ENCODE assay signal across 17 cellular contexts in genomic region chr21:46540087-46540710, GRCh38.
A peak's percentile ranks its signal among the peaks of the same experiment; 100 is the strongest.
DNase-seq lines count a peak whose midpoint lies in the region; ATAC-seq and TF ChIP-seq lines count a peak whose summit lies in the region.
"Had no signal": no experiment of that assay in that cellular context is flagged by ENCODE, and none has a peak within 500 bp of the region (broad histone marks: within the 10 kb centered on the region; RNA-seq: fewer than 3 reads in every experiment).

No MANE protein-coding gene starts in this region.

- peak overlapping the region; percentile 76 for H3K27ac Mint-ChIP-seq in activated T-cell treated with anti-CD3 and anti-CD28 coated beads, Interleukin-2, amount 50 U/mL, for 24 hours
- H3K27ac Mint-ChIP-seq in endothelial cell (ENCODE audit: unreplicated experiment) = peak overlapping the region; percentile 57
- H3K27ac Mint-ChIP-seq in nephron progenitor cell = peak overlapping the region; percentile 89

- no peak for DNase-seq in activated T-cell treated with anti-CD3 and anti-CD28 coated beads, Interleukin-2, amount 50 U/mL, for 24 hours
- DNase-seq in activated T-cell treated with anti-CD3 and anti-CD28 coated beads for 4 hours (no peak), GM20000 (ENCODE audit: low spot score) (peak; percentile 6), endothelial cell (ENCODE audit: low spot score) (no peak), nephron progenitor cell (no peak), cortex of kidney (lab: John Stamatoyannopoulos, UW) (no peak)
- DNase-seq: activated CD4-positive, alpha-beta T cell treated with anti-CD3 and anti-CD28 coated beads for 1 hour; foreskin melanocyte; Karpas-422; kidney; NCI-H187; NCI-H226; NCI-H748 treated with DMSO at 0.1 percent for 48 hours; OCI-M1; stimulated activated CD4-positive, alpha-beta T cell treated with anti-CD3 and anti-CD28 coated beads, Interleukin-12 subunit alpha, Interleukin-12 subunit beta, amount 100 ng/mL, for 4 hours had no signal

- H3K4me3 Mint-ChIP-seq in activated T-cell treated with anti-CD3 and anti-CD28 coated beads, Interleukin-2, amount 50 U/mL, for 24 hours = no peak overlapping the region
- H3K4me3 Mint-ChIP-seq in endothelial cell (ENCODE audit: unreplicated experiment) = peak overlapping the region; percentile 82
- H3K4me3 Mint-ChIP-seq in nephron progenitor cell = no peak overlapping the region

- no peaks in the 10 kb centered on the region for H3K9me3 Mint-ChIP-seq in activated T-cell treated with anti-CD3 and anti-CD28 coated beads, Interleukin-2, amount 50 U/mL, for 24 hours
- H3K9me3 Mint-ChIP-seq in endothelial cell (ENCODE audit: unreplicated experiment) = no peaks in the 10 kb centered on the region
- H3K9me3 Mint-ChIP-seq in nephron progenitor cell = no peaks in the 10 kb centered on the region

- TF ChIP-seq CTCF in GM20000 (IDR thresholded peaks at IDR 0.05; ENCODE audit: extremely low read depth, missing control alignments) (no peak), endothelial cell (IDR thresholded peaks at IDR 0.05; ENCODE audit: unreplicated experiment) (no peak), nephron progenitor cell (IDR thresholded peaks at IDR 0.05) (no peak)

- H3K36me3 Mint-ChIP-seq in activated T-cell treated with anti-CD3 and anti-CD28 coated beads, Interleukin-2, amount 50 U/mL, for 24 hours (ENCODE audit: low read depth) = peaks cover 92% of the 10 kb centered on the region
- H3K36me3 Mint-ChIP-seq in endothelial cell (ENCODE audit: low read depth, unreplicated experiment) (peaks cover 58% of the 10 kb centered on the region), nephron progenitor cell (ENCODE audit: low read depth) (peaks cover 38% of the 10 kb centered on the region)

- ATAC-seq in GM21390 (IDR thresholded peaks at IDR 0.05; ENCODE audit: unreplicated experiment) (no peak), HG03045 (IDR thresholded peaks at IDR 0.05; ENCODE audit: unreplicated experiment) (no peak)

- peaks cover 39% of the 10 kb centered on the region for H3K4me1 Mint-ChIP-seq in activated T-cell treated with anti-CD3 and anti-CD28 coated beads, Interleukin-2, amount 50 U/mL, for 24 hours (ENCODE audit: low read depth)
- peaks cover 4% of the 10 kb centered on the region for H3K4me1 Mint-ChIP-seq in endothelial cell (ENCODE audit: unreplicated experiment)
- peaks cover 15% of the 10 kb centered on the region for H3K4me1 Mint-ChIP-seq in nephron progenitor cell

- no peaks in the 10 kb centered on the region for H3K27me3 Mint-ChIP-seq in activated T-cell treated with anti-CD3 and anti-CD28 coated beads, Interleukin-2, amount 50 U/mL, for 24 hours
- H3K27me3 Mint-ChIP-seq in endothelial cell (ENCODE audit: unreplicated experiment) = peaks cover 8% of the 10 kb centered on the region
- H3K27me3 Mint-ChIP-seq in nephron progenitor cell (ENCODE audit: low read depth, poor library complexity) = peaks cover 2% of the 10 kb centered on the region
